ENCODE assay signal across 19 cellular contexts in the genomic region with DNA sequence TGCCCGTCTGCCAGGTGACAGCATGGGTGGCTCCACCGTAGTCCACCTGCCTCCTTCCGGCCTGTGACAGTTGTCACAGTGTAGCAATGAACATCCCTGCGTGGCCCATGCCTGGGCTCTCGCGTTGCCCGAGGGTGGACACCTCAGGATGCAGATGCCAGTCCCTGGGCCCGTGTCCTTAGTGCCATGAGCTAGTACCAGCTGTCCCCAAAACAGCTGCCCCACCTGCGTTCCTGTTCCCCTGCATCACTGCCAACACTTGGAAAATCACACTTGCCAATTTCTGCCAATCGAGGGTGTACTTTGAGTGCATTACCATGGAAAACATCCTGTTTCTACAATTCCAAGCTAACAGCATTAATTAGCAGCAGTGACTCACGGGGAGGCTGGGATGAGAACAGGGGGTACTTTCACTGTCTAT. TPM values are rescaled to one million over a fixed set of nuclear protein-coding genes. Genes with fewer than 3 reads are reported as not detected.
DNase-seq lines count a peak whose midpoint lies in the region; ATAC-seq, FAIRE-seq and TF ChIP-seq lines count a peak whose summit lies in the region.
"Had no signal": no experiment of that assay in that cellular context is flagged by ENCODE, and none has a peak within 500 bp of the region (broad histone marks: within the 10 kb centered on the region; RNA-seq: fewer than 3 reads in every experiment).

No MANE protein-coding gene starts in this region.

- H3K9ac ChIP-seq in kidney (ENCODE audit: low read length in 2 of 2) (no peak overlapping the region), subcutaneous abdominal adipose tissue (ENCODE audit: low read length in 5 of 5) (no peak overlapping the region)

- no peak for FAIRE-seq in kidney (lab: Jason Lieb, UNC)
- FAIRE-seq: keratinocyte had no signal

- H3K36me3 ChIP-seq in kidney (ENCODE audit: control insufficient read depth in 1 of 2, insufficient read depth in 2 of 2, low read length in 2 of 2), result peaks cover 5 to 22% of the 10 kb centered on the region in 2 donors
- peaks cover 0 to 41% (median 30%) of the 10 kb centered on the region in 5 donors for H3K36me3 ChIP-seq in subcutaneous abdominal adipose tissue (ENCODE audit: control insufficient read depth in 5 of 5, insufficient read depth in 5 of 5, low read length in 5 of 5)

- ATAC-seq in Right ventricle myocardium inferior, result no peak
- no peak for ATAC-seq in left cardiac atrium
- no peak for ATAC-seq in GM18858 (IDR thresholded peaks at IDR 0.05; ENCODE audit: unreplicated experiment)
- no peak for ATAC-seq in HG02970 (IDR thresholded peaks at IDR 0.05; ENCODE audit: low FRiP score, unreplicated experiment)
- ATAC-seq: activated T-helper 17 cell treated with anti-CD3 and anti-CD28 coated beads, Interleukin-2, amount 50 U/mL, for 72 hours had no signal

- H3K27ac ChIP-seq in kidney (ENCODE audit: low read depth in 2 of 2, low read length in 2 of 2) (no peak overlapping the region), subcutaneous abdominal adipose tissue (ENCODE audit: low read depth, low read length) (peak overlapping the region; percentile 30)

- no peak overlapping the region for H3K4me3 ChIP-seq in kidney (ENCODE audit: low read length in 2 of 2)
- H3K4me3 ChIP-seq in subcutaneous abdominal adipose tissue (ENCODE audit: low read depth in 1 of 5, low read length in 5 of 5), result no peak overlapping the region

- no peaks in the 10 kb centered on the region for H3K4me1 ChIP-seq in kidney (ENCODE audit: control insufficient read depth in 1 of 2, insufficient read depth in 1 of 2, low read depth in 1 of 2, low read length in 2 of 2)
- peaks cover 3 to 70% (median 18%) of the 10 kb centered on the region in 5 donors for H3K4me1 ChIP-seq in subcutaneous abdominal adipose tissue (ENCODE audit: control insufficient read depth in 5 of 5, insufficient read depth in 5 of 5, low read length in 5 of 5)

- H3K27me3 ChIP-seq in subcutaneous abdominal adipose tissue (ENCODE audit: control insufficient read depth in 5 of 5, insufficient read depth in 4 of 5, low read length in 5 of 5), result no peaks in the 10 kb centered on the region

- DNase-seq in Right ventricle myocardium inferior (ENCODE audit: missing footprints) (peak; percentile 54), left cardiac atrium (no peak), astrocyte of the hippocampus (ENCODE audit: low read depth, low spot score) (peak; percentile 44), kidney (peak; percentile 47)
- no peak for DNase-seq in activated effector memory CD4-positive, alpha-beta T cell treated with anti-CD3 and anti-CD28 coated beads, Interleukin-2, amount 50 U/mL, for 16 hours
- DNase-seq: activated CD4-positive, CD25-positive, alpha-beta regulatory T cell; activated CD8-positive, alpha-beta memory T cell treated with anti-CD3 and anti-CD28 coated beads for 24 hours; CD4-positive, CD25-positive, alpha-beta regulatory T cell; DMS79 treated with DMSO at 0.1 percent for 48 hours; effector CD8-positive, alpha-beta T cell; MV-4-11; NCI-H2029; NCI-H510A; trophoblast cell had no signal

- no peak for TF ChIP-seq CTCF in kidney (IDR thresholded peaks at IDR 0.05; ENCODE audit: borderline replicate concordance, extremely low read depth, insufficient read depth)

- H3K9me3 ChIP-seq in kidney (ENCODE audit: control insufficient read depth in 1 of 2, low read length in 2 of 2), result no peaks in the 10 kb centered on the region
- H3K9me3 ChIP-seq in subcutaneous abdominal adipose tissue (ENCODE audit: control insufficient read depth in 5 of 5, low read length in 5 of 5), result no peaks in the 10 kb centered on the region

- intact Hi-C loops in Right ventricle myocardium inferior (cut with DNase I) (no loop called here), left cardiac atrium (cut with DNase I) (loop anchor here (10.0 kb wide), 1 partner anchor 49 kb away; no protein-coding TSS in a partner anchor), kidney (cut with DNase I) (loop anchor here (10.0 kb wide), 1 partner anchor 49 kb away; no protein-coding TSS in a partner anchor)

RNA-seq across cellular contexts. Expression of a gene that starts 9.0 kb away (rescaled TPM):
- 4.2 TPM for total RNA-seq in Right ventricle myocardium inferior
- 1 to 10 TPM; 3.2 to 3.4 TPM for total RNA-seq in left cardiac atrium
- total RNA-seq in kidney, result 2.5 TPM
- polyA plus RNA-seq in kidney (ENCODE audit: insufficient read depth, low read depth, low replicate concordance), result 11.5 TPM

RNA-seq across cellular contexts. Expression of a gene that starts 57.4 kb away (rescaled TPM):
- total RNA-seq in Right ventricle myocardium inferior, result 70.2 TPM
- total RNA-seq in left cardiac atrium, result 10 to 100 TPM; 45.6 to 50.8 TPM
- total RNA-seq in kidney, result 34.9 TPM
- polyA plus RNA-seq in kidney (ENCODE audit: insufficient read depth, low read depth, low replicate concordance), result 12.5 TPM

Comparison
In these comparisons a context has a peak if more than half of its experiments do, and no peak if none do; other contexts are left out.
1. DNase-seq: peak in Right ventricle myocardium inferior (single experiment), astrocyte of the hippocampus (single experiment) and kidney (single experiment); none in left cardiac atrium (single experiment) and activated effector memory CD4-positive, alpha-beta T cell treated with anti-CD3 and anti-CD28 coated beads, Interleukin-2, amount 50 U/mL, for 16 hours (single experiment).